In the genomic region with DNA sequence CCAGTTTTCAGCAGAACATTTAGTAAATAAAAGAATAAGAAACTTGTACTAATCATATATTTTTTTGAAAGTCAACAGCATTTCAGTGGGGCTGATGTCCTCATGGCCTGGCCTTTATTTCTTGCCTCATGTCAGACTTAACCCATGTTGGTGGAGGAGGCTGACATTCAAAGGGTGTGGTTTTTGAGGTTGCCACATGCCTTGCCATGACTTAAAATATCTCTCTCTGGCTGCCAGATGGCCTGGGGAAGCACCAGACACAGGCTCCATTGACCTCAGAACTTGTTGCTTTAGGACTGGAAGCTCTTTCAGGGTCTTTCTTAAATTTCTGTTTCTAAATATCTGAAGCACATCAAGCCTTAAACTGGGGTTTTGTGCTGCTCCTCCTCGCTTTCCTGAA, we compare ENCODE assay signal across 1 cellular context.
TF ChIP-seq lines count a peak whose summit lies in the region.

No MANE protein-coding gene starts in this region.

TF ChIP-seq in GM12878, 131 proteins besides CTCF, POLR2A, EP300 and RAD21 (continued from another document):
- TF ChIP-seq, protein P1, sequence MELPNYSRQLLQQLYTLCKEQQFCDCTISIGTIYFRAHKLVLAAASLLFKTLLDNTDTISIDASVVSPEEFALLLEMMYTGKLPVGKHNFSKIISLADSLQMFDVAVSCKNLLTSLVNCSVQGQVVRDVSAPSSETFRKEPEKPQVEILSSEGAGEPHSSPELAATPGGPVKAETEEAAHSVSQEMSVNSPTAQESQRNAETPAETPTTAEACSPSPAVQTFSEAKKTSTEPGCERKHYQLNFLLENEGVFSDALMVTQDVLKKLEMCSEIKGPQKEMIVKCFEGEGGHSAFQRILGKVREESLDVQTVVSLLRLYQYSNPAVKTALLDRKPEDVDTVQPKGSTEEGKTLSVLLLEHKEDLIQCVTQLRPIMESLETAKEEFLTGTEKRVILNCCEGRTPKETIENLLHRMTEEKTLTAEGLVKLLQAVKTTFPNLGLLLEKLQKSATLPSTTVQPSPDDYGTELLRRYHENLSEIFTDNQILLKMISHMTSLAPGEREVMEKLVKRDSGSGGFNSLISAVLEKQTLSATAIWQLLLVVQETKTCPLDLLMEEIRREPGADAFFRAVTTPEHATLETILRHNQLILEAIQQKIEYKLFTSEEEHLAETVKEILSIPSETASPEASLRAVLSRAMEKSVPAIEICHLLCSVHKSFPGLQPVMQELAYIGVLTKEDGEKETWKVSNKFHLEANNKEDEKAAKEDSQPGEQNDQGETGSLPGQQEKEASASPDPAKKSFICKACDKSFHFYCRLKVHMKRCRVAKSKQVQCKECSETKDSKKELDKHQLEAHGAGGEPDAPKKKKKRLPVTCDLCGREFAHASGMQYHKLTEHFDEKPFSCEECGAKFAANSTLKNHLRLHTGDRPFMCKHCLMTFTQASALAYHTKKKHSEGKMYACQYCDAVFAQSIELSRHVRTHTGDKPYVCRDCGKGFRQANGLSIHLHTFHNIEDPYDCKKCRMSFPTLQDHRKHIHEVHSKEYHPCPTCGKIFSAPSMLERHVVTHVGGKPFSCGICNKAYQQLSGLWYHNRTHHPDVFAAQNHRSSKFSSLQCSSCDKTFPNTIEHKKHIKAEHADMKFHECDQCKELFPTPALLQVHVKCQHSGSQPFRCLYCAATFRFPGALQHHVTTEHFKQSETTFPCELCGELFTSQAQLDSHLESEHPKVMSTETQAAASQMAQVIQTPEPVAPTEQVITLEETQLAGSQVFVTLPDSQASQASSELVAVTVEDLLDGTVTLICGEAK (IDR thresholded peaks at IDR 0.05; ENCODE audit: borderline replicate concordance), result no peak
- TF ChIP-seq IKZF2 (IDR thresholded peaks at IDR 0.05) (peak in 1 of 2 experiments; percentile 29; a peak in 1 of 4 replicates), MTA2 (IDR thresholded peaks at IDR 0.05; ENCODE audit: low read depth) (no peak), SREBF2 (IDR thresholded peaks at IDR 0.05; ENCODE audit: low read length) (no peak), PBX3 (IDR thresholded peaks at IDR 0.05; ENCODE audit: insufficient replicate concordance, low read depth, low read length) (no peak), MTA3 (IDR thresholded peaks at IDR 0.05; ENCODE audit: borderline replicate concordance, low read length) (no peak), BCL11A (IDR thresholded peaks at IDR 0.05; ENCODE audit: low read depth, low read length) (no peak), NFIC (IDR thresholded peaks at IDR 0.05; ENCODE audit: low read depth, low read length) (0 out of 2 replicates have a peak, but pooled peaks have one; percentile 23), MEF2B (IDR thresholded peaks at IDR 0.05; ENCODE audit: partially characterized antibody, poor library complexity, severe bottlenecking) (peak; percentile 46), RUNX3 (IDR thresholded peaks at IDR 0.05; ENCODE audit: low read length) (peak; percentile 92), SREBF1 (IDR thresholded peaks at IDR 0.05; ENCODE audit: low read length) (no peak), POU2F2 (IDR thresholded peaks at IDR 0.05; ENCODE audit: borderline replicate concordance, low read depth, low read length) (0 out of 3 replicates have a peak, but pooled peaks have one; percentile 59), JUNB (IDR thresholded peaks at IDR 0.05) (no peak), ZSCAN29 (IDR thresholded peaks at IDR 0.05) (no peak), ATF2 (IDR thresholded peaks at IDR 0.05; ENCODE audit: low read length) (0 out of 2 replicates have a peak, but pooled peaks have one; percentile 35), TCF12 (IDR thresholded peaks at IDR 0.05; ENCODE audit: low read depth, low read length) (peak; percentile 62; the same call in 1 of the 2 replicates), KAT2A (conservative IDR thresholded peaks at IDR 0.05; ENCODE audit: control insufficient read depth, low read depth, low read length) (no peak), SP1 (IDR thresholded peaks at IDR 0.05; ENCODE audit: low read depth, low read length) (peak; percentile 48), BHLHE40 (IDR thresholded peaks at IDR 0.05; ENCODE audit: borderline replicate concordance in 1 of 2, low read depth in 2 of 2, low read length in 1 of 2) (peak in 1 of 2 experiments; percentile 21; a peak in 1 of 4 replicates), YBX1 (IDR thresholded peaks at IDR 0.05) (no peak), CEBPB (IDR thresholded peaks at IDR 0.05; ENCODE audit: borderline replicate concordance in 1 of 2, low read depth in 2 of 2, low read length in 2 of 2) (no peak), PAX5 (IDR thresholded peaks at IDR 0.05; ENCODE audit: borderline replicate concordance, low read depth, low read length) (peak; percentile 52; the same call in 1 of the 2 replicates), GABPA (IDR thresholded peaks at IDR 0.05; ENCODE audit: low read depth) (no peak), ZBED1 (IDR thresholded peaks at IDR 0.05; ENCODE audit: borderline replicate concordance) (no peak)
- TF ChIP-seq, protein P2, sequence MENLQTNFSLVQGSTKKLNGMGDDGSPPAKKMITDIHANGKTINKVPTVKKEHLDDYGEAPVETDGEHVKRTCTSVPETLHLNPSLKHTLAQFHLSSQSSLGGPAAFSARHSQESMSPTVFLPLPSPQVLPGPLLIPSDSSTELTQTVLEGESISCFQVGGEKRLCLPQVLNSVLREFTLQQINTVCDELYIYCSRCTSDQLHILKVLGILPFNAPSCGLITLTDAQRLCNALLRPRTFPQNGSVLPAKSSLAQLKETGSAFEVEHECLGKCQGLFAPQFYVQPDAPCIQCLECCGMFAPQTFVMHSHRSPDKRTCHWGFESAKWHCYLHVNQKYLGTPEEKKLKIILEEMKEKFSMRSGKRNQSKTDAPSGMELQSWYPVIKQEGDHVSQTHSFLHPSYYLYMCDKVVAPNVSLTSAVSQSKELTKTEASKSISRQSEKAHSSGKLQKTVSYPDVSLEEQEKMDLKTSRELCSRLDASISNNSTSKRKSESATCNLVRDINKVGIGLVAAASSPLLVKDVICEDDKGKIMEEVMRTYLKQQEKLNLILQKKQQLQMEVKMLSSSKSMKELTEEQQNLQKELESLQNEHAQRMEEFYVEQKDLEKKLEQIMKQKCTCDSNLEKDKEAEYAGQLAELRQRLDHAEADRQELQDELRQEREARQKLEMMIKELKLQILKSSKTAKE (IDR thresholded peaks at IDR 0.05; ENCODE audit: low read depth, poor library complexity, severe bottlenecking), result peak; percentile 23
- TF ChIP-seq, protein P3, sequence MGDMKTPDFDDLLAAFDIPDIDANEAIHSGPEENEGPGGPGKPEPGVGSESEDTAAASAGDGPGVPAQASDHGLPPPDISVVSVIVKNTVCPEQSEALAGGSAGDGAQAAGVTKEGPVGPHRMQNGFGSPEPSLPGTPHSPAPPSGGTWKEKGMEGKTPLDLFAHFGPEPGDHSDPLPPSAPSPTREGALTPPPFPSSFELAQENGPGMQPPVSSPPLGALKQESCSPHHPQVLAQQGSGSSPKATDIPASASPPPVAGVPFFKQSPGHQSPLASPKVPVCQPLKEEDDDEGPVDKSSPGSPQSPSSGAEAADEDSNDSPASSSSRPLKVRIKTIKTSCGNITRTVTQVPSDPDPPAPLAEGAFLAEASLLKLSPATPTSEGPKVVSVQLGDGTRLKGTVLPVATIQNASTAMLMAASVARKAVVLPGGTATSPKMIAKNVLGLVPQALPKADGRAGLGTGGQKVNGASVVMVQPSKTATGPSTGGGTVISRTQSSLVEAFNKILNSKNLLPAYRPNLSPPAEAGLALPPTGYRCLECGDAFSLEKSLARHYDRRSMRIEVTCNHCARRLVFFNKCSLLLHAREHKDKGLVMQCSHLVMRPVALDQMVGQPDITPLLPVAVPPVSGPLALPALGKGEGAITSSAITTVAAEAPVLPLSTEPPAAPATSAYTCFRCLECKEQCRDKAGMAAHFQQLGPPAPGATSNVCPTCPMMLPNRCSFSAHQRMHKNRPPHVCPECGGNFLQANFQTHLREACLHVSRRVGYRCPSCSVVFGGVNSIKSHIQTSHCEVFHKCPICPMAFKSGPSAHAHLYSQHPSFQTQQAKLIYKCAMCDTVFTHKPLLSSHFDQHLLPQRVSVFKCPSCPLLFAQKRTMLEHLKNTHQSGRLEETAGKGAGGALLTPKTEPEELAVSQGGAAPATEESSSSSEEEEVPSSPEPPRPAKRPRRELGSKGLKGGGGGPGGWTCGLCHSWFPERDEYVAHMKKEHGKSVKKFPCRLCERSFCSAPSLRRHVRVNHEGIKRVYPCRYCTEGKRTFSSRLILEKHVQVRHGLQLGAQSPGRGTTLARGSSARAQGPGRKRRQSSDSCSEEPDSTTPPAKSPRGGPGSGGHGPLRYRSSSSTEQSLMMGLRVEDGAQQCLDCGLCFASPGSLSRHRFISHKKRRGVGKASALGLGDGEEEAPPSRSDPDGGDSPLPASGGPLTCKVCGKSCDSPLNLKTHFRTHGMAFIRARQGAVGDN (IDR thresholded peaks at IDR 0.05), result no peak
- TF ChIP-seq, protein P4, sequence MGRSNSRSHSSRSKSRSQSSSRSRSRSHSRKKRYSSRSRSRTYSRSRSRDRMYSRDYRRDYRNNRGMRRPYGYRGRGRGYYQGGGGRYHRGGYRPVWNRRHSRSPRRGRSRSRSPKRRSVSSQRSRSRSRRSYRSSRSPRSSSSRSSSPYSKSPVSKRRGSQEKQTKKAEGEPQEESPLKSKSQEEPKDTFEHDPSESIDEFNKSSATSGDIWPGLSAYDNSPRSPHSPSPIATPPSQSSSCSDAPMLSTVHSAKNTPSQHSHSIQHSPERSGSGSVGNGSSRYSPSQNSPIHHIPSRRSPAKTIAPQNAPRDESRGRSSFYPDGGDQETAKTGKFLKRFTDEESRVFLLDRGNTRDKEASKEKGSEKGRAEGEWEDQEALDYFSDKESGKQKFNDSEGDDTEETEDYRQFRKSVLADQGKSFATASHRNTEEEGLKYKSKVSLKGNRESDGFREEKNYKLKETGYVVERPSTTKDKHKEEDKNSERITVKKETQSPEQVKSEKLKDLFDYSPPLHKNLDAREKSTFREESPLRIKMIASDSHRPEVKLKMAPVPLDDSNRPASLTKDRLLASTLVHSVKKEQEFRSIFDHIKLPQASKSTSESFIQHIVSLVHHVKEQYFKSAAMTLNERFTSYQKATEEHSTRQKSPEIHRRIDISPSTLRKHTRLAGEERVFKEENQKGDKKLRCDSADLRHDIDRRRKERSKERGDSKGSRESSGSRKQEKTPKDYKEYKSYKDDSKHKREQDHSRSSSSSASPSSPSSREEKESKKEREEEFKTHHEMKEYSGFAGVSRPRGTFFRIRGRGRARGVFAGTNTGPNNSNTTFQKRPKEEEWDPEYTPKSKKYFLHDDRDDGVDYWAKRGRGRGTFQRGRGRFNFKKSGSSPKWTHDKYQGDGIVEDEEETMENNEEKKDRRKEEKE (IDR thresholded peaks at IDR 0.05), result no peak
